18 cellular contexts compared by ENCODE assay signal in the genomic region with DNA sequence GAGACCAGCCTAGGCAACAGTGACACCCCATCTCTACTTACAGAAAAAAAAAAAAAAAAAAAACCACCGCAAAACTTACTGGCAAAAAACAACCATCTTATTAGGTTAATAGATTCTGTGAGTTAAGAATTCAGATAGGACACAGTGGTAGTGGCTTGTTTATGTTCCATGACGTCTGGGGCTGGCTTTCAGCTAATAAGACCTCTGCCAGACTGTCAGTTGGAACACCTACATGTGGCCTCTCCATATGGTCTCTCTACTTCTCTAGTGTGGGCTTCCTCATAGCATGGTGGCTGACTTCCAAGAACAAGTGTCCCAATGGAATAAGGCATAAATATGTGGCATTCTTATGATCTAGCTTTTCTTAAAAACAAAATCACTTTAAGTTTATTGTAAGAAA.
"Had no signal": no experiment of that assay in that cellular context is flagged by ENCODE, and none has a peak within 500 bp of the region (broad histone marks: within the 10 kb centered on the region; RNA-seq: fewer than 3 reads in every experiment).

No MANE protein-coding gene starts in this region.

- DNase-seq: activated CD4-positive, alpha-beta T cell treated with anti-CD3 and anti-CD28 coated beads for 36 hours; activated CD4-positive, alpha-beta T cell treated with anti-CD3 and anti-CD28 coated beads, Interleukin-2, amount 50 U/mL, for 4 hours; activated CD4-positive, CD25-positive, alpha-beta regulatory T cell; activated naive CD4-positive, alpha-beta T cell treated with Interleukin-2 at 50 U/mL for 16 hours; activated T-cell treated with anti-CD3 and anti-CD28 coated beads for 4 hours; activated T-cell treated with anti-CD3 and anti-CD28 coated beads, Interleukin-2, amount 50 U/mL, for 72 hours; anterior cingulate cortex; effector memory CD4-positive, alpha-beta T cell; gastrocnemius medialis; glutamatergic neuron; left lung; lower lobe of right lung; mesenchymal stem cell; natural killer cell; occipital lobe; spleen; stimulated activated naive CD4-positive, alpha-beta T cell; tibial artery had no signal

- ATAC-seq: activated CD4-positive, alpha-beta T cell treated with anti-CD3 and anti-CD28 coated beads for 36 hours; activated T-cell treated with anti-CD3 and anti-CD28 coated beads, Interleukin-2, amount 50 U/mL, for 72 hours; gastrocnemius medialis; left lung; lower lobe of right lung; natural killer cell had no signal
